17 cellular contexts compared by ENCODE assay signal in genomic region chr1:199404191-199404590, GRCh38.
DNase-seq lines count a peak whose midpoint lies in the region; ATAC-seq and TF ChIP-seq lines count a peak whose summit lies in the region.
"Had no signal": no experiment of that assay in that cellular context is flagged by ENCODE, and none has a peak within 500 bp of the region (broad histone marks: within the 10 kb centered on the region; RNA-seq: fewer than 3 reads in every experiment).

No MANE protein-coding gene starts in this region.

- H3K79me2 ChIP-seq in GM23338 (replicated peaks; ENCODE audit: insufficient read depth): no peaks in the 10 kb centered on the region

- H3K9me2 ChIP-seq in GM23338 (ENCODE audit: insufficient read depth): peaks cover 9% of the 10 kb centered on the region; the same call in 1 of the 2 replicates

- ATAC-seq in GM23338: no peak
- ATAC-seq in stimulated activated naive CD8-positive, alpha-beta T cell treated with anti-CD3 and anti-CD28 coated beads, Interleukin-15, Interleukin-2, amounts not matched to agents 100 U/mL and 50 U/mL, for 24 hours: no peak
- ATAC-seq: CD8-positive, alpha-beta T cell; heart right ventricle; PC-3; psoas muscle had no signal

- no peak overlapping the region for H3K4me2 ChIP-seq in GM23338

- DNase-seq in GM23338 (ENCODE audit: low spot score) (peak; percentile 9), SK-N-MC (ENCODE audit: low read depth, low spot score) (no peak), epithelial cell of esophagus (ENCODE audit: low read depth) (peak; percentile 21), renal cortical epithelial cell (ENCODE audit: low read depth) (peak; percentile 51), superior temporal gyrus (ENCODE audit: extremely low spot score) (no peak), SW 1271 (lab: John Stamatoyannopoulos, UW) (no peak)
- no peak for DNase-seq in stimulated activated naive CD8-positive, alpha-beta T cell treated with anti-CD3 and anti-CD28 coated beads, Interleukin-15, Interleukin-2, amounts not matched to agents 100 U/mL and 50 U/mL, for 24 hours
- DNase-seq: activated CD8-positive, alpha-beta memory T cell treated with anti-CD3 and anti-CD28 coated beads for 24 hours; activated gamma-delta T cell; CD8-positive, alpha-beta T cell; GF-D8; heart right ventricle; PC-3; psoas muscle; tibial artery had no signal

- H2AFZ ChIP-seq in GM23338: no peak overlapping the region

- no peak overlapping the region for H3K9ac ChIP-seq in SK-N-MC (ENCODE audit: insufficient read length)

- peaks cover 20% of the 10 kb centered on the region; the same call in 1 of the 2 replicates for H3K4me1 ChIP-seq in GM23338 (ENCODE audit: insufficient read depth)
- H3K4me1 ChIP-seq: breast epithelium, psoas muscle had no signal

- H4K20me1 ChIP-seq in GM23338 (replicated peaks; ENCODE audit: insufficient read depth): no peaks in the 10 kb centered on the region

- H3K9me3 Mint-ChIP-seq in GM23338: no peaks in the 10 kb centered on the region; the same call in 2 of the 3 replicates
- H3K9me3 Mint-ChIP-seq: CD8-positive, alpha-beta T cell had no signal

- no peaks in the 10 kb centered on the region for H3F3A ChIP-seq in GM23338 (replicated peaks; ENCODE audit: low read depth)

- H3K4me3 Mint-ChIP-seq in GM23338: no peak overlapping the region
- H3K4me3 Mint-ChIP-seq: CD8-positive, alpha-beta T cell had no signal

- no peaks in the 10 kb centered on the region for H3K36me3 Mint-ChIP-seq in GM23338 (ENCODE audit: low read depth)
- H3K36me3 Mint-ChIP-seq: CD8-positive, alpha-beta T cell had no signal

- TF ChIP-seq CTCF in GM23338 (conservative IDR thresholded peaks at IDR 0.05; ENCODE audit: low read depth in 2 of 2): no peak
- TF ChIP-seq CTCF in epithelial cell of esophagus (IDR thresholded peaks at IDR 0.05; ENCODE audit: insufficient read depth, low read depth, low read length, missing control alignments): no peak

- H3K27me3 ChIP-seq in GM23338 (ENCODE audit: insufficient read depth): no peaks in the 10 kb centered on the region
- H3K27me3 ChIP-seq: breast epithelium, heart right ventricle, tibial artery had no signal

- peak overlapping the region; percentile 29; the same call in 1 of the 2 replicates for H3K27ac Mint-ChIP-seq in GM23338
- H3K27ac Mint-ChIP-seq: CD8-positive, alpha-beta T cell had no signal

- H3K4me3 ChIP-seq in GM23338 (no peak overlapping the region), SK-N-MC (peak overlapping the region; percentile 3), epithelial cell of esophagus (ENCODE audit: low read length) (no peak overlapping the region)
- H3K4me3 ChIP-seq: breast epithelium, heart right ventricle, psoas muscle, tibial artery had no signal

- H3K27ac ChIP-seq in GM23338 (ENCODE audit: low read depth) (peak overlapping the region; percentile 24), SK-N-MC (peak overlapping the region; percentile 92)
- H3K27ac ChIP-seq: breast epithelium, heart right ventricle, psoas muscle, tibial artery, VCaP had no signal

- peaks cover 3% of the 10 kb centered on the region for H3K27me3 Mint-ChIP-seq in GM23338 (ENCODE audit: insufficient read depth, low read depth, poor library complexity)

- H3K36me3 ChIP-seq in GM23338 (ENCODE audit: insufficient read depth): no peaks in the 10 kb centered on the region
- H3K36me3 ChIP-seq in SK-N-MC (ENCODE audit: insufficient read depth, low read length): peaks cover 3% of the 10 kb centered on the region; the same call in 1 of the 2 replicates
- H3K36me3 ChIP-seq: breast epithelium, heart right ventricle, tibial artery had no signal

- H3K9me3 ChIP-seq in SK-N-MC (ENCODE audit: low read depth, low read length): no peaks in the 10 kb centered on the region; the same call in 1 of the 2 replicates
- H3K9me3 ChIP-seq: breast epithelium, psoas muscle, tibial artery had no signal

- H3K4me1 Mint-ChIP-seq in GM23338: peaks cover 25% of the 10 kb centered on the region

TF ChIP-seq in GM23338, 12 proteins besides CTCF, POLR2A, EP300 and RAD21:
- TF ChIP-seq STAT1 (IDR thresholded peaks at IDR 0.05; ENCODE audit: unreplicated experiment) (no peak), JUNB (IDR thresholded peaks at IDR 0.05; ENCODE audit: unreplicated experiment) (no peak), ZNF331 (CRISPR knock-in tag; IDR thresholded peaks at IDR 0.05; ENCODE audit: low read depth) (no peak), ETS1 (IDR thresholded peaks at IDR 0.05) (no peak), CREB1 (CRISPR knock-in tag; IDR thresholded peaks at IDR 0.05; ENCODE audit: low read depth) (no peak)

Comparison
In these comparisons a context has a peak if more than half of its experiments do, and no peak if none do; other contexts are left out.
1. DNase-seq: peak in GM23338 (single experiment), epithelial cell of esophagus (single experiment) and renal cortical epithelial cell (single experiment); none in SK-N-MC (single experiment), superior temporal gyrus (single experiment), SW 1271 (0 of 2) and stimulated activated naive CD8-positive, alpha-beta T cell treated with anti-CD3 and anti-CD28 coated beads, Interleukin-15, Interleukin-2, amounts not matched to agents 100 U/mL and 50 U/mL, for 24 hours (single experiment).